In genomic region chr13:75372517-75372916, GRCh38 we compare ENCODE assay signal across 1 cellular context.
TF ChIP-seq lines count a peak whose summit lies in the region.

No MANE protein-coding gene starts in this region.

TF ChIP-seq in GM12878, 131 proteins besides CTCF, POLR2A, EP300 and RAD21 (continued from another document):
- TF ChIP-seq BCLAF1 (IDR thresholded peaks at IDR 0.05): no peak
- TF ChIP-seq RUNX3 (IDR thresholded peaks at IDR 0.05; ENCODE audit: low read length): peak; percentile 6; the same call in 1 of the 2 replicates
- TF ChIP-seq SREBF1 (IDR thresholded peaks at IDR 0.05; ENCODE audit: low read length): no peak
- peak in 1 of 2 experiments; percentile 22; a peak in 1 of 4 replicates for TF ChIP-seq BHLHE40 (IDR thresholded peaks at IDR 0.05; ENCODE audit: borderline replicate concordance in 1 of 2, low read depth in 2 of 2, low read length in 1 of 2)
- 0 out of 2 replicates have a peak, but pooled peaks have one; percentile 26 for TF ChIP-seq NBN (IDR thresholded peaks at IDR 0.05)
- TF ChIP-seq ZNF384 (IDR thresholded peaks at IDR 0.05; ENCODE audit: borderline replicate concordance, low read depth, low read length): peak; percentile 90
